1 cellular context compared by ENCODE assay signal in the genomic region with DNA sequence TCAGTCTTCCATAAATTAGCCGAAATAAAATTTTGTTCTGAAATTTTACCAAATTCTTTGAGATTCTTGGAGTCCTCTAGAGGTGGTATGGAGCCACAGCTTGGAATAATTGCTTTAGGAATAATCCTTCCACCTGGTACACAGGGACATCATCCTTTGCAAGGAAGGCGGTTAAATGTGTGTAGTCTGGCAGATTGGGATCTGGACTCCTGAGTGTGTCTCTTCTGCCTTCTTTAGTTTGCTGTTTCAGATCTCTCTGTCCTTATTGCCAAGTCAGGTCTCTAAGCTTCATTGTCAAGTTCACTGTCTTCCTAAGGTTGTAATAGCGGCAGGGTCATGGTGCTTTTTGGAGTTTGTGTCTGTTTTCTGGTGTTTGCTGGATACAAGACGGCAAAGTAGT.
TF ChIP-seq lines count a peak whose summit lies in the region.

No MANE protein-coding gene starts in this region.

TF ChIP-seq in IMR-90, 13 proteins besides CTCF, POLR2A, EP300 and RAD21:
- TF ChIP-seq MXI1 (IDR thresholded peaks at IDR 0.05; ENCODE audit: borderline replicate concordance, low read depth, low read length) (no peak), MAFK (IDR thresholded peaks at IDR 0.05; ENCODE audit: low read depth, low read length) (no peak), ELK1 (IDR thresholded peaks at IDR 0.05; ENCODE audit: borderline replicate concordance, low read depth, low read length) (no peak), FOS (IDR thresholded peaks at IDR 0.05; ENCODE audit: low read depth, low read length) (no peak), CHD1 (IDR thresholded peaks at IDR 0.05; ENCODE audit: low read depth, low read length) (no peak), MAZ (IDR thresholded peaks at IDR 0.05; ENCODE audit: borderline replicate concordance, low read depth, low read length) (no peak), BHLHE40 (IDR thresholded peaks at IDR 0.05; ENCODE audit: low read depth, low read length) (no peak), CEBPB (IDR thresholded peaks at IDR 0.05; ENCODE audit: low read depth, low read length) (no peak), USF2 (IDR thresholded peaks at IDR 0.05; ENCODE audit: low read depth, low read length) (no peak), RCOR1 (IDR thresholded peaks at IDR 0.05; ENCODE audit: insufficient replicate concordance, low read length) (no peak), SMC3 (IDR thresholded peaks at IDR 0.05; ENCODE audit: low read depth, low read length) (no peak), RFX5 (IDR thresholded peaks at IDR 0.05; ENCODE audit: low read depth, low read length) (no peak), NFE2L2 (IDR thresholded peaks at IDR 0.05; ENCODE audit: low read depth, low read length) (no peak)
TF ChIP-seq in IMR-90: peak in this region for 0.
